Comparison of ENCODE assay signal across 1 cellular context in the genomic region with DNA sequence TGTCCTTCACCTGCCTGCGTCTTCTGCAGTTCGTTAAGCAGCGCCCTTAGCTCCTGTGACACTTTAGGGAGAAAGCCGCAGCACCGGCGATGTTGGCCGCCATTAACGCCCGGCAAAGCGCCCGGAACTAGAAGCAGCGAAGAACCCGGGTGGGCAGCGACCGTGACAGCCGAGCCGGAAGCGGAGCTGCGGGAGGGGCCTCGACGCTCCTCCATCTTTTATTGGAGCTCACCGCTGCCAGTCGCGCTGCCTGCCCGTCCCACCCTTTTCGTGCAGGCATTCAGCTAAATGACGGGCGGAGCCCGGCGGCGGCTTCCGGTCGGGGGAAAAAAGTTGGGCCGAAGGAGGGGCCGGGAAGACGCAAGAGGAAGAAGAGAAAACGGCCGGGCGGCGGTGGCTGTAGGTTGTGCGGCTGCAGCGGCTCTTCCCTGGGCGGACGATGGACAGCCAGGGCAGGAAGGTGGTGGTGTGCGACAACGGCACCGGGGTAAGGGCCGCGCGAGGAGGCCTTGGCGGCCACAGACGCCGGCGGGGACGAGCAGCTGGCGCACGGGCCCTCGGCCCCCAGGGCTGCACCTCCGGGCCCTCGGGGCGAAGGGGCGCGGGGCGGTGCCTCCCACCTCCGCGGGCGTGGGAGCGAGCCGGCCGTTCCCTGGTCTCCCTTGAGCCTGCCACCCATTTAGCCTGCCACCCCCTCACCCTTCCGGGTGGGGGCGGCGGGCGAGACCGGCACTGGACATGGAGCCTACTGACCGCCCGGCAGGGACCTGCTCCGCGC.
TF ChIP-seq lines count a peak whose summit lies in the region.

Gene ACTR2 (plus strand): TSS at position 361 of the 778 bp plus-strand sequence. CDS start 79 bp downstream, at position 440.

TF ChIP-seq in HepG2, 621 proteins besides CTCF, POLR2A, EP300 and RAD21 (continued from another document and continues in another):
- TF ChIP-seq, protein P1, sequence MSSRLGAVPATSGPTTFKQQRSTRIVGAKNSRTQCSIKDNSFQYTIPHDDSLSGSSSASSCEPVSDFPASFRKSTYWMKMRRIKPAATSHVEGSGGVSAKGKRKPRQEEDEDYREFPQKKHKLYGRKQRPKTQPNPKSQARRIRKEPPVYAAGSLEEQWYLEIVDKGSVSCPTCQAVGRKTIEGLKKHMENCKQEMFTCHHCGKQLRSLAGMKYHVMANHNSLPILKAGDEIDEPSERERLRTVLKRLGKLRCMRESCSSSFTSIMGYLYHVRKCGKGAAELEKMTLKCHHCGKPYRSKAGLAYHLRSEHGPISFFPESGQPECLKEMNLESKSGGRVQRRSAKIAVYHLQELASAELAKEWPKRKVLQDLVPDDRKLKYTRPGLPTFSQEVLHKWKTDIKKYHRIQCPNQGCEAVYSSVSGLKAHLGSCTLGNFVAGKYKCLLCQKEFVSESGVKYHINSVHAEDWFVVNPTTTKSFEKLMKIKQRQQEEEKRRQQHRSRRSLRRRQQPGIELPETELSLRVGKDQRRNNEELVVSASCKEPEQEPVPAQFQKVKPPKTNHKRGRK (CRISPR knock-in tag; IDR thresholded peaks at IDR 0.05): 0 out of 2 replicates have a peak, but pooled peaks have one; percentile 41
- TF ChIP-seq ZNF644 (CRISPR knock-in tag; IDR thresholded peaks at IDR 0.05; ENCODE audit: low read depth): no peak
- no peak for TF ChIP-seq XBP1 (CRISPR knock-in tag; IDR thresholded peaks at IDR 0.05)
- TF ChIP-seq AHR (CRISPR knock-in tag; IDR thresholded peaks at IDR 0.05): peak; percentile 52
- no peak for TF ChIP-seq KDM1A (CRISPR knock-in tag; IDR thresholded peaks at IDR 0.05)
- peak; percentile 6 for TF ChIP-seq RBM22 (optimal IDR thresholded peaks at IDR 0.05; ENCODE audit: low read length)
- peak; percentile 73; the same call in 1 of the 2 replicates for TF ChIP-seq SIN3A (IDR thresholded peaks at IDR 0.05; ENCODE audit: borderline replicate concordance, low read depth, low read length)
- TF ChIP-seq BHLHE40 (IDR thresholded peaks at IDR 0.05; ENCODE audit: low read length): peak; percentile 20; the same call in 1 of the 2 replicates
- TF ChIP-seq MEIS1 (CRISPR knock-in tag; IDR thresholded peaks at IDR 0.05; ENCODE audit: borderline replicate concordance): peak; percentile 65
- 0 out of 2 replicates have a peak, but pooled peaks have one; percentile 15 for TF ChIP-seq ZNF510 (CRISPR knock-in tag; IDR thresholded peaks at IDR 0.05; ENCODE audit: low read depth)
- no peak for TF ChIP-seq ZNF749 (CRISPR knock-in tag; IDR thresholded peaks at IDR 0.05; ENCODE audit: borderline replicate concordance)
- peak; percentile 28; the same call in 1 of the 2 replicates for TF ChIP-seq ZNF7 (CRISPR knock-in tag; IDR thresholded peaks at IDR 0.05)
- no peak for TF ChIP-seq PRPF4 (IDR thresholded peaks at IDR 0.05; ENCODE audit: low read depth, low read length, poor library complexity, severe bottlenecking)
- no peak; the same call in 1 of the 2 replicates for TF ChIP-seq KDM6A (CRISPR knock-in tag; IDR thresholded peaks at IDR 0.05; ENCODE audit: low read depth)
- TF ChIP-seq JARID2 (CRISPR knock-in tag; IDR thresholded peaks at IDR 0.05; ENCODE audit: insufficient replicate concordance): peak; percentile 58
- TF ChIP-seq ZBTB20 (CRISPR knock-in tag; IDR thresholded peaks at IDR 0.05; ENCODE audit: borderline replicate concordance, low read depth): no peak
- TF ChIP-seq ZNF317 (CRISPR knock-in tag; IDR thresholded peaks at IDR 0.05): no peak
- peak; percentile 87 for TF ChIP-seq ZNF883 (CRISPR knock-in tag; IDR thresholded peaks at IDR 0.05; ENCODE audit: not compliant biosample characterization)
- TF ChIP-seq, protein P2, sequence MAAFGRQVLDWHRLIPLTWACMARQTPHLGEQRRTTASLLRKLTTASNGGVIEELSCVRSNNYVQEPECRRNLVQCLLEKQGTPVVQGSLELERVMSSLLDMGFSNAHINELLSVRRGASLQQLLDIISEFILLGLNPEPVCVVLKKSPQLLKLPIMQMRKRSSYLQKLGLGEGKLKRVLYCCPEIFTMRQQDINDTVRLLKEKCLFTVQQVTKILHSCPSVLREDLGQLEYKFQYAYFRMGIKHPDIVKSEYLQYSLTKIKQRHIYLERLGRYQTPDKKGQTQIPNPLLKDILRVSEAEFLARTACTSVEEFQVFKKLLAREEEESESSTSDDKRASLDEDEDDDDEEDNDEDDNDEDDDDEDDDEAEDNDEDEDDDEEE (CRISPR knock-in tag; IDR thresholded peaks at IDR 0.05): peak; percentile 95; the same call in 1 of the 2 replicates
- TF ChIP-seq SALL1 (CRISPR knock-in tag; IDR thresholded peaks at IDR 0.05): peak; percentile 74
- TF ChIP-seq ZNF484 (CRISPR knock-in tag; IDR thresholded peaks at IDR 0.05; ENCODE audit: borderline replicate concordance, low read depth): no peak; the same call in 1 of the 2 replicates
- peak; percentile 82 for TF ChIP-seq KDM5A (IDR thresholded peaks at IDR 0.05; ENCODE audit: borderline replicate concordance, low read length)
- peak; percentile 87 for TF ChIP-seq ELF3 (CRISPR knock-in tag; IDR thresholded peaks at IDR 0.05)
- no peak for TF ChIP-seq PCBP2 (optimal IDR thresholded peaks at IDR 0.05; ENCODE audit: low read depth, low read length, poor library complexity, severe bottlenecking)
- TF ChIP-seq NAIF1 (CRISPR knock-in tag; IDR thresholded peaks at IDR 0.05; ENCODE audit: borderline replicate concordance): no peak
- TF ChIP-seq PRDM10 (CRISPR knock-in tag; IDR thresholded peaks at IDR 0.05; ENCODE audit: low read depth): peak; percentile 35; the same call in 1 of the 2 replicates
- TF ChIP-seq CAMTA2 (CRISPR knock-in tag; IDR thresholded peaks at IDR 0.05; ENCODE audit: borderline replicate concordance): no peak
- TF ChIP-seq, protein P3, sequence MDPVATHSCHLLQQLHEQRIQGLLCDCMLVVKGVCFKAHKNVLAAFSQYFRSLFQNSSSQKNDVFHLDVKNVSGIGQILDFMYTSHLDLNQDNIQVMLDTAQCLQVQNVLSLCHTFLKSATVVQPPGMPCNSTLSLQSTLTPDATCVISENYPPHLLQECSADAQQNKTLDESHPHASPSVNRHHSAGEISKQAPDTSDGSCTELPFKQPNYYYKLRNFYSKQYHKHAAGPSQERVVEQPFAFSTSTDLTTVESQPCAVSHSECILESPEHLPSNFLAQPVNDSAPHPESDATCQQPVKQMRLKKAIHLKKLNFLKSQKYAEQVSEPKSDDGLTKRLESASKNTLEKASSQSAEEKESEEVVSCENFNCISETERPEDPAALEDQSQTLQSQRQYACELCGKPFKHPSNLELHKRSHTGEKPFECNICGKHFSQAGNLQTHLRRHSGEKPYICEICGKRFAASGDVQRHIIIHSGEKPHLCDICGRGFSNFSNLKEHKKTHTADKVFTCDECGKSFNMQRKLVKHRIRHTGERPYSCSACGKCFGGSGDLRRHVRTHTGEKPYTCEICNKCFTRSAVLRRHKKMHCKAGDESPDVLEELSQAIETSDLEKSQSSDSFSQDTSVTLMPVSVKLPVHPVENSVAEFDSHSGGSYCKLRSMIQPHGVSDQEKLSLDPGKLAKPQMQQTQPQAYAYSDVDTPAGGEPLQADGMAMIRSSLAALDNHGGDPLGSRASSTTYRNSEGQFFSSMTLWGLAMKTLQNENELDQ (CRISPR knock-in tag; IDR thresholded peaks at IDR 0.05; ENCODE audit: borderline replicate concordance): no peak; the same call in 1 of the 2 replicates
- TF ChIP-seq ZKSCAN8 (CRISPR knock-in tag; IDR thresholded peaks at IDR 0.05; ENCODE audit: borderline replicate concordance): no peak
- no peak for TF ChIP-seq FOXO4 (CRISPR knock-in tag; conservative IDR thresholded peaks at IDR 0.05)
- no peak for TF ChIP-seq ZFP36 (IDR thresholded peaks at IDR 0.05; ENCODE audit: borderline replicate concordance, low read depth, low read length, partially characterized antibody)
- TF ChIP-seq HIVEP1 (CRISPR knock-in tag; IDR thresholded peaks at IDR 0.05): peak; percentile 79; the same call in 1 of the 2 replicates
- TF ChIP-seq LBX2 (CRISPR knock-in tag; IDR thresholded peaks at IDR 0.05; ENCODE audit: borderline replicate concordance): no peak
- TF ChIP-seq, protein P4, sequence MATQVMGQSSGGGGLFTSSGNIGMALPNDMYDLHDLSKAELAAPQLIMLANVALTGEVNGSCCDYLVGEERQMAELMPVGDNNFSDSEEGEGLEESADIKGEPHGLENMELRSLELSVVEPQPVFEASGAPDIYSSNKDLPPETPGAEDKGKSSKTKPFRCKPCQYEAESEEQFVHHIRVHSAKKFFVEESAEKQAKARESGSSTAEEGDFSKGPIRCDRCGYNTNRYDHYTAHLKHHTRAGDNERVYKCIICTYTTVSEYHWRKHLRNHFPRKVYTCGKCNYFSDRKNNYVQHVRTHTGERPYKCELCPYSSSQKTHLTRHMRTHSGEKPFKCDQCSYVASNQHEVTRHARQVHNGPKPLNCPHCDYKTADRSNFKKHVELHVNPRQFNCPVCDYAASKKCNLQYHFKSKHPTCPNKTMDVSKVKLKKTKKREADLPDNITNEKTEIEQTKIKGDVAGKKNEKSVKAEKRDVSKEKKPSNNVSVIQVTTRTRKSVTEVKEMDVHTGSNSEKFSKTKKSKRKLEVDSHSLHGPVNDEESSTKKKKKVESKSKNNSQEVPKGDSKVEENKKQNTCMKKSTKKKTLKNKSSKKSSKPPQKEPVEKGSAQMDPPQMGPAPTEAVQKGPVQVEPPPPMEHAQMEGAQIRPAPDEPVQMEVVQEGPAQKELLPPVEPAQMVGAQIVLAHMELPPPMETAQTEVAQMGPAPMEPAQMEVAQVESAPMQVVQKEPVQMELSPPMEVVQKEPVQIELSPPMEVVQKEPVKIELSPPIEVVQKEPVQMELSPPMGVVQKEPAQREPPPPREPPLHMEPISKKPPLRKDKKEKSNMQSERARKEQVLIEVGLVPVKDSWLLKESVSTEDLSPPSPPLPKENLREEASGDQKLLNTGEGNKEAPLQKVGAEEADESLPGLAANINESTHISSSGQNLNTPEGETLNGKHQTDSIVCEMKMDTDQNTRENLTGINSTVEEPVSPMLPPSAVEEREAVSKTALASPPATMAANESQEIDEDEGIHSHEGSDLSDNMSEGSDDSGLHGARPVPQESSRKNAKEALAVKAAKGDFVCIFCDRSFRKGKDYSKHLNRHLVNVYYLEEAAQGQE (IDR thresholded peaks at IDR 0.05; ENCODE audit: borderline replicate concordance in 1 of 2, low read depth in 1 of 2, low read length in 2 of 2): peak in 1 of 2 experiments; percentile 65; a peak in 1 of 4 replicates
- TF ChIP-seq GATAD2A (CRISPR knock-in tag; IDR thresholded peaks at IDR 0.05): peak; percentile 31
- TF ChIP-seq ZNF766 (CRISPR knock-in tag; IDR thresholded peaks at IDR 0.05; ENCODE audit: borderline replicate concordance): peak; percentile 27; the same call in 1 of the 2 replicates
- TF ChIP-seq ZNF761 (CRISPR knock-in tag; conservative IDR thresholded peaks at IDR 0.05): peak; percentile 81
- no peak for TF ChIP-seq AFF4 (CRISPR knock-in tag; IDR thresholded peaks at IDR 0.05)
